1 cellular context compared by ENCODE assay signal in genomic region chr5:43320846-43321245, GRCh38.
TF ChIP-seq lines count a peak whose summit lies in the region.

No MANE protein-coding gene starts in this region.

TF ChIP-seq in K562, 482 proteins besides CTCF, POLR2A, EP300 and RAD21 (continued from another document):
- TF ChIP-seq CEBPZ (IDR thresholded peaks at IDR 0.05; ENCODE audit: borderline replicate concordance, low read depth, low read length) (no peak), MTA2 (IDR thresholded peaks at IDR 0.05; ENCODE audit: low read depth) (peak; percentile 72), SMARCA4 (IDR thresholded peaks at IDR 0.05) (peak; percentile 82; the same call in 1 of the 2 replicates), SRSF1 (IDR thresholded peaks at IDR 0.05; ENCODE audit: low read depth, low read length) (no peak), SNRNP70 (optimal IDR thresholded peaks at IDR 0.05; ENCODE audit: low read depth, low read length) (no peak), SIRT6 (IDR thresholded peaks at IDR 0.05; ENCODE audit: low read depth, low read length) (no peak), MECOM (CRISPR knock-in tag; IDR thresholded peaks at IDR 0.05) (no peak), ZBTB1 (CRISPR knock-in tag; IDR thresholded peaks at IDR 0.05; ENCODE audit: borderline replicate concordance, low read depth) (no peak), BDP1 (IDR thresholded peaks at IDR 0.05; ENCODE audit: insufficient read depth, insufficient read length) (no peak), ZNF277 (CRISPR knock-in tag; IDR thresholded peaks at IDR 0.05; ENCODE audit: borderline replicate concordance) (no peak), SRSF7 (optimal IDR thresholded peaks at IDR 0.05; ENCODE audit: low read depth, low read length) (no peak), ZBTB34 (CRISPR knock-in tag; IDR thresholded peaks at IDR 0.05) (no peak), NCOR1 (IDR thresholded peaks at IDR 0.05) (peak; percentile 90), SMARCE1 (IDR thresholded peaks at IDR 0.05) (peak; percentile 63; the same call in 1 of the 2 replicates), XRCC3 (IDR thresholded peaks at IDR 0.05) (no peak), POLR2AphosphoS5 (IDR thresholded peaks at IDR 0.05; ENCODE audit: control insufficient read depth, insufficient read depth, low read depth, low read length) (peak; percentile 59; the same call in 1 of the 2 replicates), GABPB2 (CRISPR knock-in tag; conservative IDR thresholded peaks at IDR 0.05) (no peak), NUFIP1 (IDR thresholded peaks at IDR 0.05; ENCODE audit: partially characterized antibody) (no peak), MEIS2 (IDR thresholded peaks at IDR 0.05; ENCODE audit: partially characterized antibody) (peak; percentile 86), NELFE (IDR thresholded peaks at IDR 0.05; ENCODE audit: insufficient read depth, insufficient read length) (no peak), HMBOX1 (IDR thresholded peaks at IDR 0.05) (peak; percentile 91), NFIX (CRISPR knock-in tag; IDR thresholded peaks at IDR 0.05; ENCODE audit: low read depth) (no peak), AFF4 (CRISPR knock-in tag; IDR thresholded peaks at IDR 0.05) (no peak), NCOA4 (IDR thresholded peaks at IDR 0.05; ENCODE audit: partially characterized antibody) (peak; percentile 54), ZEB2 (IDR thresholded peaks at IDR 0.05) (peak; percentile 61; the same call in 1 of the 2 replicates), KDM4B (IDR thresholded peaks at IDR 0.05; ENCODE audit: borderline replicate concordance in 2 of 2, low read depth in 1 of 2) (no peak), CBX3 (IDR thresholded peaks at IDR 0.05; ENCODE audit: borderline replicate concordance in 1 of 2, low read length in 2 of 2) (no peak), ZBTB26 (CRISPR knock-in tag; IDR thresholded peaks at IDR 0.05) (no peak), SMAD4 (CRISPR knock-in tag; conservative IDR thresholded peaks at IDR 0.05) (peak; percentile 67), ZNF780A (CRISPR knock-in tag; IDR thresholded peaks at IDR 0.05) (no peak), ZBTB8A (IDR thresholded peaks at IDR 0.05; ENCODE audit: partially characterized antibody) (no peak), ZNF146 (CRISPR knock-in tag; IDR thresholded peaks at IDR 0.05; ENCODE audit: unreplicated experiment) (no peak), SMARCA5 (IDR thresholded peaks at IDR 0.05) (no peak), TRIM24 (IDR thresholded peaks at IDR 0.05) (peak; percentile 85 to 90), ATF1 (CRISPR knock-in tag; IDR thresholded peaks at IDR 0.05) (no peak), ATF1 (tag; IDR thresholded peaks at IDR 0.05) (no peak), SMAD3 (CRISPR knock-in tag; conservative IDR thresholded peaks at IDR 0.05) (no peak), CBX8 (IDR thresholded peaks at IDR 0.05; ENCODE audit: borderline replicate concordance, extremely low read depth, low read depth, low read length, poor library complexity, severe bottlenecking) (no peak)
- TF ChIP-seq, protein P1, sequence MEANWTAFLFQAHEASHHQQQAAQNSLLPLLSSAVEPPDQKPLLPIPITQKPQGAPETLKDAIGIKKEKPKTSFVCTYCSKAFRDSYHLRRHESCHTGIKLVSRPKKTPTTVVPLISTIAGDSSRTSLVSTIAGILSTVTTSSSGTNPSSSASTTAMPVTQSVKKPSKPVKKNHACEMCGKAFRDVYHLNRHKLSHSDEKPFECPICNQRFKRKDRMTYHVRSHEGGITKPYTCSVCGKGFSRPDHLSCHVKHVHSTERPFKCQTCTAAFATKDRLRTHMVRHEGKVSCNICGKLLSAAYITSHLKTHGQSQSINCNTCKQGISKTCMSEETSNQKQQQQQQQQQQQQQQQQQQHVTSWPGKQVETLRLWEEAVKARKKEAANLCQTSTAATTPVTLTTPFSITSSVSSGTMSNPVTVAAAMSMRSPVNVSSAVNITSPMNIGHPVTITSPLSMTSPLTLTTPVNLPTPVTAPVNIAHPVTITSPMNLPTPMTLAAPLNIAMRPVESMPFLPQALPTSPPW (CRISPR knock-in tag; IDR thresholded peaks at IDR 0.05) = peak; percentile 58
- TF ChIP-seq, protein P2, sequence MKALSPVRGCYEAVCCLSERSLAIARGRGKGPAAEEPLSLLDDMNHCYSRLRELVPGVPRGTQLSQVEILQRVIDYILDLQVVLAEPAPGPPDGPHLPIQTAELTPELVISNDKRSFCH (CRISPR knock-in tag; IDR thresholded peaks at IDR 0.05) = no peak
- TF ChIP-seq, protein P2 (tag; IDR thresholded peaks at IDR 0.05) = peak; percentile 56; the same call in 1 of the 2 replicates
- TF ChIP-seq, protein P3, sequence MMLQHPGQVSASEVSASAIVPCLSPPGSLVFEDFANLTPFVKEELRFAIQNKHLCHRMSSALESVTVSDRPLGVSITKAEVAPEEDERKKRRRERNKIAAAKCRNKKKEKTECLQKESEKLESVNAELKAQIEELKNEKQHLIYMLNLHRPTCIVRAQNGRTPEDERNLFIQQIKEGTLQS (IDR thresholded peaks at IDR 0.05) = no peak
- TF ChIP-seq, protein P3 (CRISPR knock-in tag; conservative IDR thresholded peaks at IDR 0.05) = no peak
- TF ChIP-seq, protein P4, sequence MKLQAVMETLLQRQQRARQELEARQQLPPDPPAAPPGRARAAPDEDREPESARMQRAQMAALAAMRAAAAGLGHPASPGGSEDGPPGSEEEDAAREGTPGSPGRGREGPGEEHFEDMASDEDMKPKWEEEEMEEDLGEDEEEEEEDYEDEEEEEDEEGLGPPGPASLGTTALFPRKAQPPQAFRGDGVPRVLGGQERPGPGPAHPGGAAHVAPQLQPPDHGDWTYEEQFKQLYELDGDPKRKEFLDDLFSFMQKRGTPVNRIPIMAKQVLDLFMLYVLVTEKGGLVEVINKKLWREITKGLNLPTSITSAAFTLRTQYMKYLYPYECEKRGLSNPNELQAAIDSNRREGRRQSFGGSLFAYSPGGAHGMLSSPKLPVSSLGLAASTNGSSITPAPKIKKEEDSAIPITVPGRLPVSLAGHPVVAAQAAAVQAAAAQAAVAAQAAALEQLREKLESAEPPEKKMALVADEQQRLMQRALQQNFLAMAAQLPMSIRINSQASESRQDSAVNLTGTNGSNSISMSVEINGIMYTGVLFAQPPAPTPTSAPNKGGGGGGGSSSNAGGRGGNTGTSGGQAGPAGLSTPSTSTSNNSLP (IDR thresholded peaks at IDR 0.05; ENCODE audit: borderline replicate concordance, low read depth, low read length) = no peak
- TF ChIP-seq, protein P5, sequence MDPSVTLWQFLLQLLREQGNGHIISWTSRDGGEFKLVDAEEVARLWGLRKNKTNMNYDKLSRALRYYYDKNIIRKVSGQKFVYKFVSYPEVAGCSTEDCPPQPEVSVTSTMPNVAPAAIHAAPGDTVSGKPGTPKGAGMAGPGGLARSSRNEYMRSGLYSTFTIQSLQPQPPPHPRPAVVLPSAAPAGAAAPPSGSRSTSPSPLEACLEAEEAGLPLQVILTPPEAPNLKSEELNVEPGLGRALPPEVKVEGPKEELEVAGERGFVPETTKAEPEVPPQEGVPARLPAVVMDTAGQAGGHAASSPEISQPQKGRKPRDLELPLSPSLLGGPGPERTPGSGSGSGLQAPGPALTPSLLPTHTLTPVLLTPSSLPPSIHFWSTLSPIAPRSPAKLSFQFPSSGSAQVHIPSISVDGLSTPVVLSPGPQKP (CRISPR knock-in tag; IDR thresholded peaks at IDR 0.05) = no peak
